Comparison of ENCODE assay signal across 14 cellular contexts in the genomic region with DNA sequence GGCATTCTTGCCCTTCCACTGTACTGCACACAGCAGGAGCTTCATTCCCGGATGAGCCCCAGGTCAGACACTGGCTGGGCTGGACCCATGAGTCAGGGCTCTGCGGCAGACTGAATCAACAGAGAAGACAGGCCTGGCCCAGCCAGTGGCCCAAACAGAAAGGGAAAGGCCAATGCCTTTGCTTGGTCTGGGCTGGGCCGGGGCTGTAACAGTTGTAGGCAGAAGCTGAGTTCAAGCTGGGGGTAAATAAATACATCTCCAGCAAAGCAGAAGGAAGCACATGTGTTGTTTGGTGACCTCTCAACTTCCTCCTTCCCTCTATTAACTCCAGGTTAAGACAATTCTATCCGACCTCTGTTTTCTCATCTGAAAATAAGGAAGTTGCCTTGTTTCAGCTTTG. TPM values are rescaled to one million over a fixed set of nuclear protein-coding genes. Genes with fewer than 3 reads are reported as not detected.
A peak's percentile ranks its signal among the peaks of the same experiment; 100 is the strongest.
DNase-seq lines count a peak whose midpoint lies in the region; ATAC-seq and TF ChIP-seq lines count a peak whose summit lies in the region.
"Had no signal": no experiment of that assay in that cellular context is flagged by ENCODE, and none has a peak within 500 bp of the region (broad histone marks: within the 10 kb centered on the region; RNA-seq: fewer than 3 reads in every experiment).

No MANE protein-coding gene starts in this region.

- no peak for TF ChIP-seq CTCF in choroid plexus epithelial cell (conservative IDR thresholded peaks at IDR 0.05; ENCODE audit: low read depth, low read length)
- TF ChIP-seq CTCF in smooth muscle cell (IDR thresholded peaks at IDR 0.05; ENCODE audit: borderline replicate concordance, insufficient read depth, poor library complexity, severe bottlenecking): no peak
- TF ChIP-seq CTCF in GM20000 (IDR thresholded peaks at IDR 0.05; ENCODE audit: extremely low read depth, missing control alignments): no peak

- H3K9ac ChIP-seq in smooth muscle cell (ENCODE audit: low read depth): no peak overlapping the region
- H3K9ac ChIP-seq: parathyroid adenoma had no signal

- H3K4me1 ChIP-seq in smooth muscle cell (ENCODE audit: low read depth): no peaks in the 10 kb centered on the region
- H3K4me1 ChIP-seq: parathyroid adenoma had no signal

- H3K4me3 ChIP-seq in choroid plexus epithelial cell (ENCODE audit: low read depth, low read length): no peak overlapping the region
- no peak overlapping the region for H3K4me3 ChIP-seq in smooth muscle cell

- no peaks in the 10 kb centered on the region for H4K20me1 ChIP-seq in smooth muscle cell (ENCODE audit: low read depth)

- H3K4me2 ChIP-seq in smooth muscle cell: no peak overlapping the region

- no peak overlapping the region for H2AFZ ChIP-seq in smooth muscle cell (ENCODE audit: low read depth)
- H2AFZ ChIP-seq: parathyroid adenoma had no signal

- ATAC-seq in GM21619 (IDR thresholded peaks at IDR 0.05; ENCODE audit: unreplicated experiment): no peak
- ATAC-seq: T-cell had no signal

- no peaks in the 10 kb centered on the region for H3K27me3 ChIP-seq in smooth muscle cell (ENCODE audit: low read depth)

- peaks cover 5% of the 10 kb centered on the region for H3F3A ChIP-seq in smooth muscle cell (ENCODE audit: low read depth)

- 80% methylated on average over 4 of the region's 4 CpGs for WGBS in smooth muscle cell (ENCODE audit: low lambda C conversion rate)

- no peaks in the 10 kb centered on the region for H3K79me2 ChIP-seq in smooth muscle cell (ENCODE audit: low read depth)
- H3K79me2 ChIP-seq: parathyroid adenoma had no signal

- DNase-seq in AML-193 (lab: John Stamatoyannopoulos, UW) (peak; percentile 95 to 97), MV-4-11 (lab: John Stamatoyannopoulos, UW) (peak; percentile 96), choroid plexus epithelial cell (ENCODE audit: low read depth) (peak; percentile 52), midbrain (lab: John Stamatoyannopoulos, UW) (peak; percentile 8), smooth muscle cell (lab: John Stamatoyannopoulos, UW; ENCODE audit: unreplicated experiment) (no peak), GM20000 (ENCODE audit: low spot score) (no peak)
- no peak for DNase-seq in activated CD8-positive, alpha-beta memory T cell treated with anti-CD3 and anti-CD28 coated beads for 24 hours
- DNase-seq: EL had no signal

- H3K9me3 ChIP-seq in smooth muscle cell (replicated peaks; ENCODE audit: low read depth): no peaks in the 10 kb centered on the region

- no peak overlapping the region for H3K27ac ChIP-seq in smooth muscle cell (ENCODE audit: low read depth)
- H3K27ac ChIP-seq: epithelial cell of prostate, parathyroid adenoma had no signal

- no peaks in the 10 kb centered on the region for H3K36me3 ChIP-seq in smooth muscle cell (ENCODE audit: low read depth)

RNA-seq across cellular contexts. Expression of gene SMIM35, which starts 1.8 kb away (rescaled TPM):
- total RNA-seq in smooth muscle cell: not detected in 2 replicates
- not detected in 2 replicates for polyA plus RNA-seq in smooth muscle cell
- total RNA-seq: A673, NCI-H460 had no signal

RNA-seq across cellular contexts. Expression of gene TMPRSS4, which starts 11.7 kb away (rescaled TPM):
- total RNA-seq in smooth muscle cell: 7.4 TPM in 1 of 2 replicates, not detected in the other
- not detected in 2 replicates for polyA plus RNA-seq in smooth muscle cell
- total RNA-seq: A673, NCI-H460 had no signal

Comparison
In these comparisons a context has a peak if more than half of its experiments do, and no peak if none do; other contexts are left out.
1. DNase-seq: peak in AML-193 (2 of 2), MV-4-11 (single experiment), choroid plexus epithelial cell (single experiment) and midbrain (single experiment); none in smooth muscle cell (single experiment), GM20000 (single experiment) and activated CD8-positive, alpha-beta memory T cell treated with anti-CD3 and anti-CD28 coated beads for 24 hours (single experiment).